14 cellular contexts compared by ENCODE assay signal in genomic region chr19:10237702-10238101, GRCh38. TPM values are rescaled to one million over a fixed set of nuclear protein-coding genes. Genes with fewer than 3 reads are reported as not detected.
A peak's percentile ranks its signal among the peaks of the same experiment; 100 is the strongest.
DNase-seq lines count a peak whose midpoint lies in the region; ATAC-seq and TF ChIP-seq lines count a peak whose summit lies in the region.
"Had no signal": no experiment of that assay in that cellular context is flagged by ENCODE, and none has a peak within 500 bp of the region (broad histone marks: within the 10 kb centered on the region; RNA-seq: fewer than 3 reads in every experiment).

No MANE protein-coding gene starts in this region.

- H4K91ac ChIP-seq in mesenchymal stem cell (ENCODE audit: low read length), result no peak overlapping the region

- H3K4me3 ChIP-seq in left ventricle myocardium inferior (no peak overlapping the region), SU-DHL-6 (ENCODE audit: insufficient read depth, low read length, poor library complexity, severe bottlenecking) (no peak overlapping the region), mesenchymal stem cell (ENCODE audit: insufficient read depth in 1 of 2, low read depth in 1 of 2, low read length in 2 of 2) (peak overlapping the region in 1 of 2 experiments; percentile 51), aorta (ENCODE audit: low read length in 2 of 2) (no peak overlapping the region)
- H3K4me3 ChIP-seq: SJSA1 had no signal

- 93% methylated on average over 6 of the region's 6 CpGs for WGBS in mesenchymal stem cell
- WGBS in aorta, 2 donors, result 90 to 92% methylated on average over 6 of the region's 6 CpGs

- no peak overlapping the region for H2BK15ac ChIP-seq in mesenchymal stem cell (ENCODE audit: low read depth, poor library complexity, severe bottlenecking)

- peak overlapping the region; percentile 35 for H3K9ac ChIP-seq in SU-DHL-6 (ENCODE audit: low read length)
- H3K9ac ChIP-seq in mesenchymal stem cell (ENCODE audit: low read length), result peak overlapping the region; percentile 71

- peak overlapping the region; percentile 56 for H3K4me2 ChIP-seq in SU-DHL-6 (ENCODE audit: low read depth, low read length, poor library complexity, severe bottlenecking)
- H3K4me2 ChIP-seq in mesenchymal stem cell (ENCODE audit: low read length, poor library complexity, severe bottlenecking), result no peak overlapping the region

- H3K27me3 ChIP-seq in left ventricle myocardium inferior (ENCODE audit: low read depth), result no peaks in the 10 kb centered on the region
- H3K27me3 ChIP-seq in SU-DHL-6 (ENCODE audit: low read length), result no peaks in the 10 kb centered on the region
- H3K27me3 ChIP-seq in mesenchymal stem cell (ENCODE audit: control insufficient read depth in 1 of 2, insufficient read depth in 1 of 2, low read length in 2 of 2), result no peaks in the 10 kb centered on the region
- H3K27me3 ChIP-seq in aorta (ENCODE audit: control insufficient read depth in 1 of 2, insufficient read depth in 2 of 2, low read length in 1 of 2), result no peaks in the 10 kb centered on the region
- H3K27me3 ChIP-seq: SJSA1 had no signal

- H2BK120ac ChIP-seq in mesenchymal stem cell (ENCODE audit: low read depth, low read length), result no peak overlapping the region

- H3K36me3 ChIP-seq in left ventricle myocardium inferior (no peaks in the 10 kb centered on the region), SU-DHL-6 (ENCODE audit: low read length) (no peaks in the 10 kb centered on the region), mesenchymal stem cell (ENCODE audit: control insufficient read depth in 1 of 2, insufficient read depth in 2 of 2, low read depth in 1 of 2, low read length in 2 of 2) (peaks cover 0 to 5% of the 10 kb centered on the region in 2 experiments), aorta (ENCODE audit: control insufficient read depth in 1 of 2, insufficient read depth in 2 of 2, low read length in 1 of 2) (no peaks in the 10 kb centered on the region)
- H3K36me3 ChIP-seq: SJSA1 had no signal

- no peaks in the 10 kb centered on the region for H3K79me1 ChIP-seq in mesenchymal stem cell (replicated peaks; ENCODE audit: low read length, poor library complexity, severe bottlenecking)

- H3K4me1 ChIP-seq in left ventricle myocardium inferior (peaks cover 24% of the 10 kb centered on the region), mesenchymal stem cell (ENCODE audit: control insufficient read depth, insufficient read depth, low read depth, low read length) (peaks cover 9% of the 10 kb centered on the region), aorta (ENCODE audit: control insufficient read depth in 1 of 2, insufficient read depth in 2 of 2, low read length in 2 of 2) (no peaks in the 10 kb centered on the region)

- no peak overlapping the region for H3K4ac ChIP-seq in mesenchymal stem cell (ENCODE audit: low read depth in 1 of 2, low read length in 2 of 2)

- no peak for DNase-seq in left ventricle myocardium inferior
- no peak for DNase-seq in Right ventricle myocardium superior
- DNase-seq in mesenchymal stem cell, result no peak
- DNase-seq in aorta, result no peak
- no peak for DNase-seq in left colon
- no peak for DNase-seq in head of caudate nucleus
- DNase-seq in activated T-cell treated with anti-CD3 and anti-CD28 coated beads, Interleukin-2, amount 50 U/mL, for 48 hours, result no peak
- DNase-seq: activated CD4-positive, alpha-beta T cell treated with anti-CD3 and anti-CD28 coated beads for 1 hour; nephron progenitor cell; stimulated activated CD8-positive, alpha-beta memory T cell treated with anti-CD3 and anti-CD28 coated beads, Interleukin-4, amount 100 ng/mL, for 48 hours had no signal

- no peak overlapping the region for H3K14ac ChIP-seq in mesenchymal stem cell (ENCODE audit: low read length in 2 of 2)

- H2AK5ac ChIP-seq in mesenchymal stem cell (ENCODE audit: low read length, severe bottlenecking), result no peak overlapping the region

- H2BK12ac ChIP-seq in mesenchymal stem cell (ENCODE audit: low read length in 2 of 2), result no peak overlapping the region

- no peaks in the 10 kb centered on the region for H3K9me2 ChIP-seq in SU-DHL-6 (replicated peaks; ENCODE audit: insufficient read depth, low read length)

- H3K27ac ChIP-seq in left ventricle myocardium inferior (replicated peaks) (peak overlapping the region; percentile 84), SU-DHL-6 (ENCODE audit: low read depth, low read length) (peak overlapping the region; percentile 100), mesenchymal stem cell (ENCODE audit: low read length, poor library complexity, severe bottlenecking) (no peak overlapping the region), aorta (ENCODE audit: low read depth in 1 of 2, low read length in 2 of 2) (no peak overlapping the region)
- H3K27ac ChIP-seq: SJSA1 had no signal

- H2AFZ ChIP-seq in SU-DHL-6 (ENCODE audit: low read depth, low read length, severe bottlenecking) (no peak overlapping the region), mesenchymal stem cell (ENCODE audit: low read depth, low read length) (no peak overlapping the region)

- H3K9me3 ChIP-seq in left ventricle myocardium inferior (replicated peaks) (no peaks in the 10 kb centered on the region), SU-DHL-6 (ENCODE audit: insufficient read depth, low read length) (peaks cover 7% of the 10 kb centered on the region; the same call in 1 of the 2 replicates), mesenchymal stem cell (ENCODE audit: control insufficient read depth, low read length) (no peaks in the 10 kb centered on the region), aorta (ENCODE audit: control insufficient read depth, low read length) (no peaks in the 10 kb centered on the region)
- H3K9me3 ChIP-seq: SJSA1 had no signal

- H3K23ac ChIP-seq in mesenchymal stem cell (ENCODE audit: low read length in 2 of 2), result peak overlapping the region in 1 of 2 experiments; percentile 24

- ATAC-seq in Right ventricle myocardium superior (ENCODE audit: poor library complexity) (no peak), aorta (ENCODE audit: low FRiP score) (peak; percentile 26), left colon (no peak)

- intact Hi-C loops in left ventricle myocardium inferior (cut with micrococcal nuclease) (no loop called here), Right ventricle myocardium superior (cut with DNase I) (no loop called here), aorta (cut with DNase I) (no loop called here), left colon (cut with DNase I, micrococcal nuclease) (no loop called here), head of caudate nucleus (cut with DNase I) (no loop called here)

- H3K18ac ChIP-seq in mesenchymal stem cell (ENCODE audit: low read depth in 1 of 2, low read length in 2 of 2), result no peak overlapping the region

- no peaks in the 10 kb centered on the region for H3K79me2 ChIP-seq in SU-DHL-6 (ENCODE audit: insufficient read depth, low read length)

- TF ChIP-seq CTCF in left ventricle myocardium inferior (IDR thresholded peaks at IDR 0.05; ENCODE audit: borderline replicate concordance), result no peak
- no peak for TF ChIP-seq CTCF in SU-DHL-6 (IDR thresholded peaks at IDR 0.05; ENCODE audit: insufficient read depth, low read length, poor library complexity, severe bottlenecking)

- H2BK5ac ChIP-seq in mesenchymal stem cell (ENCODE audit: low read depth, low read length, poor library complexity, severe bottlenecking), result no peak overlapping the region

- no peak overlapping the region for H4K8ac ChIP-seq in mesenchymal stem cell (ENCODE audit: low read length)

- peaks cover 92% of the 10 kb centered on the region for H3F3A ChIP-seq in SU-DHL-6 (ENCODE audit: insufficient read depth)

- H4K20me1 ChIP-seq in SU-DHL-6 (ENCODE audit: low read depth, low read length), result no peaks in the 10 kb centered on the region

RNA-seq across cellular contexts. Expression of gene S1PR2, which starts 6.6 kb away (rescaled TPM):
- total RNA-seq in left ventricle myocardium inferior (3.5 TPM), Right ventricle myocardium superior (5.9 TPM), aorta (10 to 100 TPM in 1 of 2 donors, 1 to 10 TPM in 1; 9.8 to 14.3 TPM), left colon (1 to 10 TPM; 2.3 to 5.2 TPM)
- 8.7 TPM for polyA plus RNA-seq in mesenchymal stem cell (2013, experiment 1 of 2)
- 8.2 TPM for polyA plus RNA-seq in mesenchymal stem cell (2013, experiment 2 of 2)
- polyA plus RNA-seq in aorta, result 1 to 10 TPM; 3.3 to 4.2 TPM

RNA-seq across cellular contexts. Expression of gene MRPL4, which starts 14.3 kb away (rescaled TPM):
- 77.0 TPM for total RNA-seq in left ventricle myocardium inferior
- 72.4 TPM for total RNA-seq in Right ventricle myocardium superior
- 38.3 TPM for polyA plus RNA-seq in mesenchymal stem cell (2013, experiment 1 of 2)
- polyA plus RNA-seq in mesenchymal stem cell (2013, experiment 2 of 2), result 39.0 TPM
- total RNA-seq in aorta, result 10 to 100 TPM; 22.7 to 25.4 TPM
- 10 to 100 TPM; 27.4 to 38.2 TPM for polyA plus RNA-seq in aorta
- 10 to 100 TPM; 43.5 to 61.9 TPM for total RNA-seq in left colon

RNA-seq across cellular contexts. Expression of gene ICAM1, which starts 33.2 kb away (rescaled TPM):
- 7.1 TPM for total RNA-seq in left ventricle myocardium inferior
- 6.4 TPM for total RNA-seq in Right ventricle myocardium superior
- polyA plus RNA-seq in mesenchymal stem cell (2013, experiment 1 of 2), result 73.0 TPM
- 70.2 TPM for polyA plus RNA-seq in mesenchymal stem cell (2013, experiment 2 of 2)
- total RNA-seq in aorta, result 10 to 100 TPM; 41.2 to 43.6 TPM
- 1 to 10 TPM; 4.0 to 6.0 TPM for polyA plus RNA-seq in aorta
- total RNA-seq in left colon, result 1 to 10 TPM; 7.7 to 8.7 TPM

RNA-seq across cellular contexts. Expression of gene DNMT1, which starts 42.9 kb away (rescaled TPM):
- total RNA-seq in left ventricle myocardium inferior (23.9 TPM), Right ventricle myocardium superior (22.7 TPM), aorta (10 to 100 TPM; 59.6 to 89.0 TPM), left colon (10 to 100 TPM; 31.6 to 48.7 TPM)
- polyA plus RNA-seq in mesenchymal stem cell (2013, experiment 1 of 2), result 37.1 TPM
- polyA plus RNA-seq in mesenchymal stem cell (2013, experiment 2 of 2), result 34.8 TPM
- 10 to 100 TPM in 1 of 2 donors, 1 to 10 TPM in 1; 7.1 to 32.7 TPM for polyA plus RNA-seq in aorta

RNA-seq across cellular contexts. Expression of gene ICAM4, which starts 49.1 kb away (rescaled TPM):
- total RNA-seq in left ventricle myocardium inferior, result 0.36 TPM
- total RNA-seq in Right ventricle myocardium superior, result 0.46 TPM
- polyA plus RNA-seq in mesenchymal stem cell (2013, experiment 1 of 2), result 1.4 TPM
- polyA plus RNA-seq in mesenchymal stem cell (2013, experiment 2 of 2), result 1.0 TPM
- 1 to 10 TPM in 1 of 2 donors, under 1 TPM in 1; 0.93 to 2.8 TPM for total RNA-seq in aorta
- not detected for polyA plus RNA-seq in aorta
- total RNA-seq in left colon, result under 1 TPM in 1 of 2 donors, not detected in 1; 0.53 TPM
- total RNA-seq: esophagus mucosa, M059J, SJSA1 had no signal

Comparison
In these comparisons a context has a peak if more than half of its experiments do, and no peak if none do; other contexts are left out.
1. H3K27ac ChIP-seq: peak in left ventricle myocardium inferior (single experiment) and SU-DHL-6 (single experiment); none in mesenchymal stem cell (single experiment) and aorta (0 of 2).